In the genomic region with DNA sequence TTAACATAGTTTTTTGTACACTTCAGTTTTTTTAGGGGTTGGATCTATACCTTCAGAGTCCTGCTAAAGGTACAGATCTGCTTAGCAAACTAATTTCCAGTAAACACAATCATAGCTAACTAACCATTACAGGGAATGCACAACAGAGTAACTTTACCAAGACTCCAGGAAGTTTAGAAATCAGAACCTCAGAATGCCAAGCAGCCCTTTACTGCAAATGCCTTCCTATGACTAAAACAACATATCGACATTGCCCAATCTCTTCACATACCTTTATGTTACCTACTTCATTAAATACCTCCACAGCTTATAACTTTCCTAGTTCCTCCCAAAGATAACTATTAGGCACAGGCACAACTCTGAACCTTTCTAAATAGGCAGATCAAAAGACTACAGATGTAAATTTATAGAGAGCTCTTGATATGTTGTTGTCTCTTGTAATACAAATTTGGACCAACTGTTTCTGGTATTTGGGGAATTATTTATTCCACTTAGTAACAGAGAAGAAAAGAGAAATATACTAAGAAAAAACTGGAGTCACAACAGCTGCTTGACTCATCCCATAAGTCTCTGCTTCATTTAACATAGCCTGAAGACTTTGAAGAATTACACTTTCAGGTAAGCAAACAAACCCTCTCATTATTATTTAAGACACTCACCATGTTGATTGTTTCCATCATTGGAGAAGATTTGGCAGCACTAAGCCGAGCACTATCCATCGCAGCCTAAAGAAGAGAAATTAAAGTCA, we compare ENCODE assay signal across 30 cellular contexts. TPM values are rescaled to one million over a fixed set of nuclear protein-coding genes. Genes with fewer than 3 reads are reported as not detected.
A peak's percentile ranks its signal among the peaks of the same experiment; 100 is the strongest.
DNase-seq lines count a peak whose midpoint lies in the region; ATAC-seq and TF ChIP-seq lines count a peak whose summit lies in the region.
"Had no signal": no experiment of that assay in that cellular context is flagged by ENCODE, and none has a peak within 500 bp of the region (broad histone marks: within the 10 kb centered on the region; RNA-seq: fewer than 3 reads in every experiment).

No MANE protein-coding gene starts in this region.

- TF ChIP-seq CTCF in WTC11 (IDR thresholded peaks at IDR 0.05) (no peak), left lung (IDR thresholded peaks at IDR 0.05) (no peak)

- in situ Hi-C loops in GM23248 (cut with MboI) = no loop called here

- 0 out of 2 replicates have a peak, but pooled peaks cover 7% of the 10 kb centered on the region for H3F3A ChIP-seq in GM23248 (ENCODE audit: insufficient read depth)

- no peaks in the 10 kb centered on the region for H3K9me3 ChIP-seq in GM23248 (ENCODE audit: low read depth)
- no peaks in the 10 kb centered on the region for H3K9me3 ChIP-seq in left lung
- H3K9me3 ChIP-seq: gastroesophageal sphincter, Peyer's patch, tibial nerve had no signal

- H3K4me2 ChIP-seq in GM23248 (ENCODE audit: unreplicated experiment) = no peak overlapping the region
- H3K4me2 ChIP-seq: neural progenitor cell had no signal

- H3K4me3 Mint-ChIP-seq in WTC11 = no peak overlapping the region
- H3K4me3 Mint-ChIP-seq: activated CD8-positive, alpha-beta T cell treated with anti-CD3 and anti-CD28 coated beads, Interleukin-2, amount 10 ng/mL, durations not matched to agents 7 days and 5 days; neural progenitor cell had no signal

- no peaks in the 10 kb centered on the region for H3K27me3 Mint-ChIP-seq in WTC11 (ENCODE audit: low read depth)

- peak; percentile 20 for DNase-seq in GM23248
- DNase-seq in WTC11 (ENCODE audit: low spot score) = no peak
- peak; percentile 49 for DNase-seq in fibroblast of gingiva (ENCODE audit: low read depth)
- no peak for DNase-seq in left lung
- no peak for DNase-seq in hepatic stellate cell (ENCODE audit: low spot score)
- DNase-seq in DMS114 treated with DMSO at 0.1 percent for 48 hours (lab: John Stamatoyannopoulos, UW; ENCODE audit: unreplicated experiment) = no peak
- DNase-seq: activated CD8-positive, alpha-beta T cell treated with anti-CD3 and anti-CD28 coated beads, Interleukin-2, amount 10 ng/mL, durations not matched to agents 7 days and 5 days; amygdala; C1 segment of cervical spinal cord; KG1; kidney; NCI-H1436; NCI-H2107; NCI-H446 treated with DMSO at 0.1 percent for 48 hours; Peyer's patch; posterior cingulate gyrus; stimulated activated CD8-positive, alpha-beta memory T cell treated with anti-CD3 and anti-CD28 coated beads, Interleukin-4, amount 100 ng/mL, for 48 hours had no signal

- H3K9ac ChIP-seq in GM23248 = no peak overlapping the region
- H3K9ac ChIP-seq: neural progenitor cell had no signal

- ATAC-seq in WTC11 = no peak
- peak; percentile 18 for ATAC-seq in left lung
- no peak for ATAC-seq in GM19397 (IDR thresholded peaks at IDR 0.05; ENCODE audit: unreplicated experiment)
- ATAC-seq in HG02763 (IDR thresholded peaks at IDR 0.05; ENCODE audit: unreplicated experiment) = no peak
- ATAC-seq: activated CD8-positive, alpha-beta T cell treated with anti-CD3 and anti-CD28 coated beads, Interleukin-2, amount 10 ng/mL, durations not matched to agents 7 days and 5 days; gastroesophageal sphincter had no signal

- H3K27ac ChIP-seq in GM23248 = 0 out of 2 replicates have a peak overlapping the region, but pooled peaks have one; percentile 9
- H3K27ac ChIP-seq in left lung = no peak overlapping the region
- H3K27ac ChIP-seq: gastroesophageal sphincter, neural progenitor cell, Peyer's patch, tibial nerve had no signal

- no peaks in the 10 kb centered on the region for H4K20me1 ChIP-seq in GM23248 (ENCODE audit: insufficient read depth)

- H3K4me1 ChIP-seq in GM23248 (ENCODE audit: insufficient read depth) (peaks cover 14% of the 10 kb centered on the region), left lung (no peaks in the 10 kb centered on the region)
- H3K4me1 ChIP-seq: gastroesophageal sphincter, neural progenitor cell, Peyer's patch, tibial nerve had no signal

- H3K36me3 Mint-ChIP-seq in WTC11 = peaks cover 63% of the 10 kb centered on the region

- H3K36me3 ChIP-seq in GM23248 (ENCODE audit: low read depth) (peaks cover 77% of the 10 kb centered on the region), left lung (peaks cover 5 to 98% of the 10 kb centered on the region in 2 donors)

- H3K9me2 ChIP-seq in GM23248 (ENCODE audit: insufficient read depth) = no peaks in the 10 kb centered on the region

- no peaks in the 10 kb centered on the region for H3K4me1 Mint-ChIP-seq in WTC11
- H3K4me1 Mint-ChIP-seq: neural progenitor cell had no signal

- H3K27me3 ChIP-seq in GM23248 (replicated peaks; ENCODE audit: insufficient read depth) = no peaks in the 10 kb centered on the region
- H3K27me3 ChIP-seq in left lung = no peaks in the 10 kb centered on the region
- H3K27me3 ChIP-seq: gastroesophageal sphincter, neural progenitor cell, Peyer's patch, tibial nerve had no signal

- intact Hi-C loops in left lung (cut with DNase I) = no loop called here

- POLR2A ChIA-PET in WTC11 (lab: Charles Lee) = no interaction called here

- CTCF ChIA-PET in WTC11 (lab: Charles Lee) = no interaction called here

- 93 to 98% methylated on average over 3 of the region's 3 CpGs for WGBS in GM23248 (ENCODE audit: low coverage in 1 of 2, low lambda C conversion rate in 2 of 2, missing lambda C conversion rate in 2 of 2), 2 experiments

- no peak overlapping the region for H2AFZ ChIP-seq in GM23248
- H2AFZ ChIP-seq: neural progenitor cell had no signal

- H3K27ac Mint-ChIP-seq in WTC11 = peak overlapping the region; percentile 39; the same call in 1 of the 2 replicates
- H3K27ac Mint-ChIP-seq: activated CD8-positive, alpha-beta T cell treated with anti-CD3 and anti-CD28 coated beads, Interleukin-2, amount 10 ng/mL, durations not matched to agents 7 days and 5 days; neural progenitor cell had no signal

- H3K79me2 ChIP-seq in GM23248 (ENCODE audit: insufficient read depth) = no peaks in the 10 kb centered on the region

- no peak overlapping the region for H3K4me3 ChIP-seq in GM23248
- no peak overlapping the region for H3K4me3 ChIP-seq in left lung
- H3K4me3 ChIP-seq: gastroesophageal sphincter, lung, neural progenitor cell, Peyer's patch, tibial nerve had no signal

- no peaks in the 10 kb centered on the region for H3K9me3 Mint-ChIP-seq in WTC11
- H3K9me3 Mint-ChIP-seq: neural progenitor cell had no signal

TF ChIP-seq in WTC11, 78 proteins besides CTCF, POLR2A, EP300 and RAD21:
- TF ChIP-seq GRHL2 (CRISPR knock-in tag; IDR thresholded peaks at IDR 0.05; ENCODE audit: insufficient replicate concordance, severe bottlenecking) (no peak), ETV6 (CRISPR knock-in tag; IDR thresholded peaks at IDR 0.05) (no peak)
- TF ChIP-seq, protein P1, sequence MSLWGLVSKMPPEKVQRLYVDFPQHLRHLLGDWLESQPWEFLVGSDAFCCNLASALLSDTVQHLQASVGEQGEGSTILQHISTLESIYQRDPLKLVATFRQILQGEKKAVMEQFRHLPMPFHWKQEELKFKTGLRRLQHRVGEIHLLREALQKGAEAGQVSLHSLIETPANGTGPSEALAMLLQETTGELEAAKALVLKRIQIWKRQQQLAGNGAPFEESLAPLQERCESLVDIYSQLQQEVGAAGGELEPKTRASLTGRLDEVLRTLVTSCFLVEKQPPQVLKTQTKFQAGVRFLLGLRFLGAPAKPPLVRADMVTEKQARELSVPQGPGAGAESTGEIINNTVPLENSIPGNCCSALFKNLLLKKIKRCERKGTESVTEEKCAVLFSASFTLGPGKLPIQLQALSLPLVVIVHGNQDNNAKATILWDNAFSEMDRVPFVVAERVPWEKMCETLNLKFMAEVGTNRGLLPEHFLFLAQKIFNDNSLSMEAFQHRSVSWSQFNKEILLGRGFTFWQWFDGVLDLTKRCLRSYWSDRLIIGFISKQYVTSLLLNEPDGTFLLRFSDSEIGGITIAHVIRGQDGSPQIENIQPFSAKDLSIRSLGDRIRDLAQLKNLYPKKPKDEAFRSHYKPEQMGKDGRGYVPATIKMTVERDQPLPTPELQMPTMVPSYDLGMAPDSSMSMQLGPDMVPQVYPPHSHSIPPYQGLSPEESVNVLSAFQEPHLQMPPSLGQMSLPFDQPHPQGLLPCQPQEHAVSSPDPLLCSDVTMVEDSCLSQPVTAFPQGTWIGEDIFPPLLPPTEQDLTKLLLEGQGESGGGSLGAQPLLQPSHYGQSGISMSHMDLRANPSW (CRISPR knock-in tag; conservative IDR thresholded peaks at IDR 0.05; ENCODE audit: low read depth) = no peak

RNA-seq across cellular contexts. Expression of gene OR2K2, which starts 46.0 kb away (rescaled TPM):
- total RNA-seq in GM23248 (2014; rRNA removed; shearing (Covaris generic)) = not detected in 2 replicates
- polyA plus RNA-seq in GM23248 (2016; fragmentation: Nextera tagmentation; extraction: Ambion mirVana) = not detected in 2 replicates
- total RNA-seq in WTC11 (2021) (not detected in 3 replicates), left lung (not detected)
- total RNA-seq: activated CD8-positive, alpha-beta T cell treated with anti-CD3 and anti-CD28 coated beads, Interleukin-2, amount 10 ng/mL, durations not matched to agents 7 days and 5 days; cardiac septum; Daoy; dermis microvascular lymphatic vessel endothelial cell; gastroesophageal sphincter; HT1080; kidney; lung; Peyer's patch; SK-MEL-5; T-helper 1 cell treated with Interleukin-12 subunit alpha and Interleukin-12 subunit beta and Interleukin-4 antibody, amounts not matched to agents 30 ng/mL and 1 ng/mL, for 36 hours had no signal
- polyA plus RNA-seq: AG04450, lung had no signal

Comparison
In these comparisons a context has a peak if more than half of its experiments do, and no peak if none do; other contexts are left out.
1. DNase-seq: peak in GM23248 (single experiment) and fibroblast of gingiva (single experiment); none in WTC11 (single experiment), left lung (0 of 2), hepatic stellate cell (single experiment) and DMS114 treated with DMSO at 0.1 percent for 48 hours (single experiment).